Comparison of ENCODE assay signal across 1 cellular context in the genomic region with DNA sequence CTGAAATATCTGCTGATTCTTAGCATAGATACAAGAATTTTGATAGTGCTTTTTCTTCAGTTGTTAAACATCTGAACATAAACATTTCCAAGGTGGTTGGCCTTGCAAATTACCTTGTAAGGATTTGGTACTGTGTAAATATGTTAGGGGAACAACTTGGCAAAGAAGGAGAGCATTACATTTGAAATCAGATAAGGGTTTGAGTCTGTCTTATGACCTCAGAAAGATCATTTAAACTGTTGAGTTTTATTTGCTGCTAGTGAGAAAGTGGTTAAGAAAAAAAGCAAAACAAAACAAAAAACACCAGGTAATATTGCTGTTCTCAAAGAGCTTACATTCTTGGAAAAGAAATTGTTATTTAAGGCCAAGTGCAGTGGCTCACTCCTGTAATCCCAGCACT.
TF ChIP-seq lines count a peak whose summit lies in the region.

No MANE protein-coding gene starts in this region.

TF ChIP-seq in HEK293, 187 proteins besides CTCF, POLR2A, EP300 and RAD21 (continued from another document and continues in another):
- TF ChIP-seq, protein P1, sequence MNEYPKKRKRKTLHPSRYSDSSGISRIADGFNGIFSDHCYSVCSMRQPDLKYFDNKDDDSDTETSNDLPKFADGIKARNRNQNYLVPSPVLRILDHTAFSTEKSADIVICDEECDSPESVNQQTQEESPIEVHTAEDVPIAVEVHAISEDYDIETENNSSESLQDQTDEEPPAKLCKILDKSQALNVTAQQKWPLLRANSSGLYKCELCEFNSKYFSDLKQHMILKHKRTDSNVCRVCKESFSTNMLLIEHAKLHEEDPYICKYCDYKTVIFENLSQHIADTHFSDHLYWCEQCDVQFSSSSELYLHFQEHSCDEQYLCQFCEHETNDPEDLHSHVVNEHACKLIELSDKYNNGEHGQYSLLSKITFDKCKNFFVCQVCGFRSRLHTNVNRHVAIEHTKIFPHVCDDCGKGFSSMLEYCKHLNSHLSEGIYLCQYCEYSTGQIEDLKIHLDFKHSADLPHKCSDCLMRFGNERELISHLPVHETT (tag by site-specific recombination; IDR thresholded peaks at IDR 0.05): peak; percentile 56; the same call in 1 of the 2 replicates
- TF ChIP-seq ZNF670 (tag by site-specific recombination; IDR thresholded peaks at IDR 0.05; ENCODE audit: low read depth) (no peak), ZNF623 (tag by site-specific recombination; IDR thresholded peaks at IDR 0.05) (no peak), REST (tag by site-specific recombination; IDR thresholded peaks at IDR 0.05) (no peak), ZBTB17 (tag by site-specific recombination; IDR thresholded peaks at IDR 0.05) (peak; percentile 38; the same call in 1 of the 2 replicates), ZNF10 (tag by site-specific recombination; IDR thresholded peaks at IDR 0.05) (0 out of 2 replicates have a peak, but pooled peaks have one; percentile 31), SP7 (tag by site-specific recombination; IDR thresholded peaks at IDR 0.05) (no peak), MEIS1 (CRISPR knock-in tag; IDR thresholded peaks at IDR 0.05; ENCODE audit: borderline replicate concordance) (no peak), HOXD13 (CRISPR knock-in tag; IDR thresholded peaks at IDR 0.05; ENCODE audit: borderline replicate concordance) (no peak), ZNF155 (tag by site-specific recombination; IDR thresholded peaks at IDR 0.05) (no peak), ZNF391 (tag by site-specific recombination; IDR thresholded peaks at IDR 0.05; ENCODE audit: borderline replicate concordance, low read depth) (peak; percentile 56; the same call in 1 of the 2 replicates), KLF7 (tag by site-specific recombination; IDR thresholded peaks at IDR 0.05; ENCODE audit: borderline replicate concordance) (no peak), ZNF302 (tag by site-specific recombination; IDR thresholded peaks at IDR 0.05; ENCODE audit: low read depth) (no peak), ZNF585B (tag by site-specific recombination; IDR thresholded peaks at IDR 0.05) (no peak), ZNF707 (tag by site-specific recombination; IDR thresholded peaks at IDR 0.05) (no peak), ZNF394 (tag by site-specific recombination; IDR thresholded peaks at IDR 0.05; ENCODE audit: borderline replicate concordance) (no peak), ZNF239 (tag by site-specific recombination; IDR thresholded peaks at IDR 0.05) (no peak), ZNF501 (tag by site-specific recombination; IDR thresholded peaks at IDR 0.05) (no peak), ZNF335 (tag by site-specific recombination; conservative IDR thresholded peaks at IDR 0.05) (no peak), ZNF600 (tag by site-specific recombination; IDR thresholded peaks at IDR 0.05) (no peak), ZNF19 (tag by site-specific recombination; IDR thresholded peaks at IDR 0.05; ENCODE audit: low read depth) (no peak), ZNF791 (tag by site-specific recombination; IDR thresholded peaks at IDR 0.05) (no peak), ZNF473 (tag by site-specific recombination; IDR thresholded peaks at IDR 0.05) (no peak), ZNF830 (tag by site-specific recombination; IDR thresholded peaks at IDR 0.05; ENCODE audit: low read depth) (no peak), ZBTB21 (tag by site-specific recombination; IDR thresholded peaks at IDR 0.05) (no peak), ZNF37A (tag by site-specific recombination; IDR thresholded peaks at IDR 0.05) (no peak), ZNF645 (tag by site-specific recombination; IDR thresholded peaks at IDR 0.05) (no peak), KLF1 (tag by site-specific recombination; IDR thresholded peaks at IDR 0.05) (no peak), ZNF112 (tag by site-specific recombination; IDR thresholded peaks at IDR 0.05) (no peak), ZNF837 (tag by site-specific recombination; IDR thresholded peaks at IDR 0.05) (no peak), ZNF610 (tag by site-specific recombination; IDR thresholded peaks at IDR 0.05; ENCODE audit: borderline replicate concordance) (no peak), ZNF513 (tag by site-specific recombination; IDR thresholded peaks at IDR 0.05) (no peak), ZBTB8A (tag by site-specific recombination; IDR thresholded peaks at IDR 0.05) (no peak), ZNF211 (tag by site-specific recombination; IDR thresholded peaks at IDR 0.05; ENCODE audit: low read depth) (no peak), GLIS2 (tag by site-specific recombination; IDR thresholded peaks at IDR 0.05) (no peak), TSHZ1 (tag by site-specific recombination; IDR thresholded peaks at IDR 0.05; ENCODE audit: borderline replicate concordance) (peak; percentile 50; the same call in 1 of the 2 replicates), ZNF548 (tag by site-specific recombination; IDR thresholded peaks at IDR 0.05) (no peak), ZBTB20 (tag by site-specific recombination; IDR thresholded peaks at IDR 0.05) (no peak), SETDB1 (IDR thresholded peaks at IDR 0.05; ENCODE audit: insufficient read length, low read length) (no peak), ZNF133 (tag by site-specific recombination; IDR thresholded peaks at IDR 0.05) (no peak), ZNF24 (tag by site-specific recombination; IDR thresholded peaks at IDR 0.05) (no peak), ZEB2 (tag by site-specific recombination; IDR thresholded peaks at IDR 0.05) (no peak), HIC1 (tag by site-specific recombination; IDR thresholded peaks at IDR 0.05) (no peak), ZFP37 (tag by site-specific recombination; IDR thresholded peaks at IDR 0.05) (no peak), ZIC2 (tag by site-specific recombination; IDR thresholded peaks at IDR 0.05) (no peak), ZNF549 (tag by site-specific recombination; IDR thresholded peaks at IDR 0.05) (no peak)
- TF ChIP-seq, protein P2, sequence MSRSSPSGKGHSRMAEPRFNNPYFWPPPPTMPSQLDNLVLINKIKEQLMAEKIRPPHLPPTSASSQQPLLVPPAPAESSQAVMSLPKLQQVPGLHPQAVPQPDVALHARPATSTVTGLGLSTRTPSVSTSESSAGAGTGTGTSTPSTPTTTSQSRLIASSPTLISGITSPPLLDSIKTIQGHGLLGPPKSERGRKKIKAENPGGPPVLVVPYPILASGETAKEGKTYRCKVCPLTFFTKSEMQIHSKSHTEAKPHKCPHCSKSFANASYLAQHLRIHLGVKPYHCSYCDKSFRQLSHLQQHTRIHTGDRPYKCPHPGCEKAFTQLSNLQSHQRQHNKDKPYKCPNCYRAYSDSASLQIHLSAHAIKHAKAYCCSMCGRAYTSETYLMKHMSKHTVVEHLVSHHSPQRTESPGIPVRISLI (tag by site-specific recombination; IDR thresholded peaks at IDR 0.05): peak; percentile 97
- TF ChIP-seq, protein P3, sequence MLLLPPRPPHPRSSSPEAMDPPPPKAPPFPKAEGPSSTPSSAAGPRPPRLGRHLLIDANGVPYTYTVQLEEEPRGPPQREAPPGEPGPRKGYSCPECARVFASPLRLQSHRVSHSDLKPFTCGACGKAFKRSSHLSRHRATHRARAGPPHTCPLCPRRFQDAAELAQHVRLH (tag by site-specific recombination; IDR thresholded peaks at IDR 0.05): peak; percentile 76; the same call in 1 of the 2 replicates
- TF ChIP-seq, protein P4, sequence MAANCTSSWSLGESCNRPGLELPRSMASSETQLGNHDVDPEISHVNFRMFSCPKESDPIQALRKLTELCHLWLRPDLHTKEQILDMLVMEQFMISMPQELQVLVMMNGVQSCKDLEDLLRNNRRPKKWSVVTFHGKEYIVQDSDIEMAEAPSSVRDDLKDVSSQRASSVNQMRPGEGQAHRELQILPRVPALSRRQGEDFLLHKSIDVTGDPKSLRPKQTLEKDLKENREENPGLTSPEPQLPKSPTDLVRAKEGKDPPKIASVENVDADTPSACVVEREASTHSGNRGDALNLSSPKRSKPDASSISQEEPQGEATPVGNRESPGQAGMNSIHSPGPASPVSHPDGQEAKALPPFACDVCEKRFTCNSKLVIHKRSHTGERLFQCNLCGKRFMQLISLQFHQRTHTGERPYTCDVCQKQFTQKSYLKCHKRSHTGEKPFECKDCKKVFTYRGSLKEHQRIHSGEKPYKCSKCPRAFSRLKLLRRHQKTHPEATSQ (tag by site-specific recombination; IDR thresholded peaks at IDR 0.05): no peak
